ENCODE assay signal across 19 cellular contexts in genomic region chr3:129732200-129732876, GRCh38.
DNase-seq lines count a peak whose midpoint lies in the region; ATAC-seq, FAIRE-seq and TF ChIP-seq lines count a peak whose summit lies in the region.
"Had no signal": no experiment of that assay in that cellular context is flagged by ENCODE, and none has a peak within 500 bp of the region (broad histone marks: within the 10 kb centered on the region; RNA-seq: fewer than 3 reads in every experiment).

No MANE protein-coding gene starts in this region.

- H3K36me3 ChIP-seq in HUES64 (ENCODE audit: insufficient read depth, low read length) (no peaks in the 10 kb centered on the region), astrocyte (ENCODE audit: insufficient read depth, low read length) (no peaks in the 10 kb centered on the region)

- WGBS in HUES64, result 86% methylated on average over 1 of the region's 1 CpG

- DNase-seq in COLO829 (ENCODE audit: low spot score) (peak; percentile 90), astrocyte (ENCODE audit: low read depth) (peak; percentile 30), iris pigment epithelial cell (ENCODE audit: low read depth) (peak; percentile 17), NCI-H187 treated with DMSO at 0.1 percent for 48 hours (lab: John Stamatoyannopoulos, UW) (no peak), HK-2 (ENCODE audit: unreplicated experiment) (no peak)
- DNase-seq in stimulated activated naive CD8-positive, alpha-beta T cell treated with anti-CD3 and anti-CD28 coated beads, Interleukin-15, amount 100 ng/mL, for 72 hours, result no peak
- DNase-seq: activated CD8-positive, alpha-beta memory T cell treated with anti-CD3 and anti-CD28 coated beads for 24 hours; CD8-positive, alpha-beta T cell; central memory CD4-positive, alpha-beta T cell; EL; hippocampal formation; left cardiac atrium; Right ventricle myocardium superior; stimulated activated CD4-positive, alpha-beta T cell treated with anti-CD3 and anti-CD28 coated beads, Interleukin-2, amount 100 ng/mL, for 24 hours had no signal

- FAIRE-seq in astrocyte (lab: Jason Lieb, UNC), result no peak

- peak overlapping the region; percentile 7; the same call in 1 of the 2 replicates for H3K27ac ChIP-seq in HUES64 (ENCODE audit: low read depth, low read length)
- H3K27ac ChIP-seq in astrocyte (ENCODE audit: low read depth, low read length), result no peak overlapping the region
- H3K27ac ChIP-seq: VCaP had no signal

- no peaks in the 10 kb centered on the region for H3K36me3 Mint-ChIP-seq in astrocyte (ENCODE audit: low read depth, unreplicated experiment)

- peaks cover 5% of the 10 kb centered on the region for H3K4me1 Mint-ChIP-seq in astrocyte (ENCODE audit: low read depth, unreplicated experiment)
- no peaks in the 10 kb centered on the region for H3K4me1 Mint-ChIP-seq in stimulated activated naive CD8-positive, alpha-beta T cell treated with anti-CD3 and anti-CD28 coated beads, Interleukin-15, amount 100 ng/mL, for 72 hours

- H3K9me3 ChIP-seq in HUES64 (ENCODE audit: insufficient read depth, low read depth, low read length), result peaks cover 3% of the 10 kb centered on the region; the same call in 1 of the 2 replicates
- no peaks in the 10 kb centered on the region for H3K9me3 ChIP-seq in astrocyte (ENCODE audit: insufficient read depth, low read depth, low read length)

- H3K27me3 ChIP-seq in HUES64 (ENCODE audit: insufficient read depth, low read length) (no peaks in the 10 kb centered on the region), astrocyte (ENCODE audit: insufficient read depth, low read length) (no peaks in the 10 kb centered on the region)

- no peak overlapping the region for H3K27ac Mint-ChIP-seq in astrocyte (ENCODE audit: unreplicated experiment)
- no peak overlapping the region for H3K27ac Mint-ChIP-seq in stimulated activated naive CD8-positive, alpha-beta T cell treated with anti-CD3 and anti-CD28 coated beads, Interleukin-15, amount 100 ng/mL, for 72 hours
- H3K27ac Mint-ChIP-seq: activated T-helper 1 cell treated with anti-CD3 and anti-CD28 coated beads, Interleukin-12 subunit alpha, Interleukin-12 subunit beta, Interleukin-2, Interleukin-4 antibody, amounts not matched to agents 30 ng/mL and 10 ng/mL and 1 ng/mL, durations not matched to agents 14 hours and 24 hours and 36 hours; CD8-positive, alpha-beta T cell; T-helper 1 cell treated with Interleukin-12 subunit alpha and Interleukin-12 subunit beta and Interleukin-4 antibody, amounts not matched to agents 30 μg/mL and 1 μg/mL, for 36 hours had no signal

- H3K4me3 Mint-ChIP-seq in astrocyte (ENCODE audit: unreplicated experiment), result no peak overlapping the region
- H3K4me3 Mint-ChIP-seq in stimulated activated naive CD8-positive, alpha-beta T cell treated with anti-CD3 and anti-CD28 coated beads, Interleukin-15, amount 100 ng/mL, for 72 hours, result no peak overlapping the region
- H3K4me3 Mint-ChIP-seq: activated T-helper 1 cell treated with anti-CD3 and anti-CD28 coated beads, Interleukin-12 subunit alpha, Interleukin-12 subunit beta, Interleukin-2, Interleukin-4 antibody, amounts not matched to agents 30 ng/mL and 10 ng/mL and 1 ng/mL, durations not matched to agents 14 hours and 24 hours and 36 hours; CD8-positive, alpha-beta T cell; T-helper 1 cell treated with Interleukin-12 subunit alpha and Interleukin-12 subunit beta and Interleukin-4 antibody, amounts not matched to agents 30 μg/mL and 1 μg/mL, for 36 hours had no signal

- H3K9ac ChIP-seq in HUES64 (ENCODE audit: low read depth, low read length) (peak overlapping the region; percentile 1; the same call in 1 of the 2 replicates), astrocyte (ENCODE audit: low read length) (no peak overlapping the region)

- ATAC-seq in HG02970 (IDR thresholded peaks at IDR 0.05; ENCODE audit: low FRiP score, unreplicated experiment), result no peak
- ATAC-seq in stimulated activated naive CD8-positive, alpha-beta T cell treated with anti-CD3 and anti-CD28 coated beads, Interleukin-15, amount 100 ng/mL, for 72 hours, result no peak
- ATAC-seq: CD8-positive, alpha-beta T cell; left cardiac atrium had no signal

- H3K4me3 ChIP-seq in HUES64 (ENCODE audit: low read length), result no peak overlapping the region
- no peak overlapping the region for H3K4me3 ChIP-seq in astrocyte (ENCODE audit: insufficient read depth, low read depth, low read length)

- H3K27me3 Mint-ChIP-seq in astrocyte (ENCODE audit: low read depth, unreplicated experiment), result no peaks in the 10 kb centered on the region
- H3K27me3 Mint-ChIP-seq in stimulated activated naive CD8-positive, alpha-beta T cell treated with anti-CD3 and anti-CD28 coated beads, Interleukin-15, amount 100 ng/mL, for 72 hours, result no peaks in the 10 kb centered on the region

- peaks cover 6% of the 10 kb centered on the region for H3K79me2 ChIP-seq in astrocyte (ENCODE audit: insufficient read depth, low read length)

- no peaks in the 10 kb centered on the region for H4K20me1 ChIP-seq in astrocyte (ENCODE audit: insufficient read depth, low read length)

- H3K9me3 Mint-ChIP-seq in astrocyte (ENCODE audit: unreplicated experiment), result no peaks in the 10 kb centered on the region
- H3K9me3 Mint-ChIP-seq in stimulated activated naive CD8-positive, alpha-beta T cell treated with anti-CD3 and anti-CD28 coated beads, Interleukin-15, amount 100 ng/mL, for 72 hours, result no peaks in the 10 kb centered on the region
- H3K9me3 Mint-ChIP-seq: activated T-helper 1 cell treated with anti-CD3 and anti-CD28 coated beads, Interleukin-12 subunit alpha, Interleukin-12 subunit beta, Interleukin-2, Interleukin-4 antibody, amounts not matched to agents 30 ng/mL and 10 ng/mL and 1 ng/mL, durations not matched to agents 14 hours and 24 hours and 36 hours; CD8-positive, alpha-beta T cell; T-helper 1 cell treated with Interleukin-12 subunit alpha and Interleukin-12 subunit beta and Interleukin-4 antibody, amounts not matched to agents 30 μg/mL and 1 μg/mL, for 36 hours had no signal

- H3K4me1 ChIP-seq in HUES64 (ENCODE audit: insufficient read depth, low read length) (peaks cover 21% of the 10 kb centered on the region), astrocyte (ENCODE audit: insufficient read depth, low read length) (peaks cover 3% of the 10 kb centered on the region)

- TF ChIP-seq CTCF in astrocyte (IDR thresholded peaks at IDR 0.05; ENCODE audit: insufficient read depth, low read depth, low read length), result no peak

- no peak overlapping the region for H3K4me2 ChIP-seq in astrocyte (ENCODE audit: low read length)

- no peak overlapping the region for H2AFZ ChIP-seq in astrocyte (ENCODE audit: low read depth, low read length)

Comparison
In these comparisons a context has a peak if more than half of its experiments do, and no peak if none do; other contexts are left out.
1. DNase-seq: peak in COLO829 (single experiment), astrocyte (single experiment) and iris pigment epithelial cell (single experiment); none in stimulated activated naive CD8-positive, alpha-beta T cell treated with anti-CD3 and anti-CD28 coated beads, Interleukin-15, amount 100 ng/mL, for 72 hours (0 of 2), NCI-H187 treated with DMSO at 0.1 percent for 48 hours (single experiment) and HK-2 (single experiment).